15 cellular contexts compared by ENCODE assay signal in genomic region chr2:197200657-197201056, GRCh38.
A peak's percentile ranks its signal among the peaks of the same experiment; 100 is the strongest.
DNase-seq lines count a peak whose midpoint lies in the region; ATAC-seq, FAIRE-seq and TF ChIP-seq lines count a peak whose summit lies in the region.
"Had no signal": no experiment of that assay in that cellular context is flagged by ENCODE, and none has a peak within 500 bp of the region (broad histone marks: within the 10 kb centered on the region; RNA-seq: fewer than 3 reads in every experiment).

No MANE protein-coding gene starts in this region.

- peak overlapping the region; percentile 75 for H3K4me2 ChIP-seq in Karpas-422 (ENCODE audit: low read depth, low read length, poor library complexity, severe bottlenecking)

- H3K27ac Mint-ChIP-seq in activated naive CD8-positive, alpha-beta T cell treated with anti-CD3 and anti-CD28 coated beads, Interleukin-2, amount 50 U/mL, for 24 hours: peak overlapping the region; percentile 83
- peak overlapping the region in 2 of 3 experiments; percentile 2 to 29 for H3K27ac Mint-ChIP-seq in nephron

- TF ChIP-seq CTCF in nephron (IDR thresholded peaks at IDR 0.05; ENCODE audit: unreplicated experiment in 3 of 3): no peak
- TF ChIP-seq CTCF in pancreas (IDR thresholded peaks at IDR 0.05): no peak

- FAIRE-seq in pancreas (lab: Jason Lieb, UNC): no peak
- FAIRE-seq: RCC 7860 had no signal

- H3K79me2 ChIP-seq in Karpas-422 (ENCODE audit: low read length): peaks cover 91% of the 10 kb centered on the region

- no peaks in the 10 kb centered on the region for H4K20me1 ChIP-seq in Karpas-422 (ENCODE audit: insufficient read depth, low read depth, low read length)

- WGBS in pancreas, 2 donors: 69 to 80% methylated on average over 2 of the region's 2 CpGs

- DNase-seq in NOMO-1 treated with DMSO at 0.1 percent for 48 hours (lab: John Stamatoyannopoulos, UW; ENCODE audit: unreplicated experiment): peak; percentile 20
- DNase-seq in NOMO-1 treated with dmso at 0.1 percent for 144 hours (lab: John Stamatoyannopoulos, UW; ENCODE audit: unreplicated experiment): no peak
- DNase-seq in Karpas-422: no peak
- no peak for DNase-seq in activated naive CD8-positive, alpha-beta T cell treated with anti-CD3 and anti-CD28 coated beads, Interleukin-2, amount 50 U/mL, for 24 hours
- no peak for DNase-seq in pancreas
- DNase-seq: 8988T; NCI-H2029; NCI-H524 treated with DMSO at 0.1 percent for 48 hours; sigmoid colon; stimulated activated naive CD4-positive, alpha-beta T cell treated with Interleukin-2 at 50 U/mL for 16 hours had no signal

- H3K27me3 ChIP-seq in Karpas-422 (ENCODE audit: low read length): no peaks in the 10 kb centered on the region
- H3K27me3 ChIP-seq in pancreas: no peaks in the 10 kb centered on the region
- H3K27me3 ChIP-seq: sigmoid colon had no signal

- no peaks in the 10 kb centered on the region for H3K9me3 Mint-ChIP-seq in activated naive CD8-positive, alpha-beta T cell treated with anti-CD3 and anti-CD28 coated beads, Interleukin-2, amount 50 U/mL, for 24 hours
- no peaks in the 10 kb centered on the region for H3K9me3 Mint-ChIP-seq in nephron

- H3K9ac ChIP-seq in Karpas-422 (ENCODE audit: low read length): peak overlapping the region; percentile 56

- H2AFZ ChIP-seq in Karpas-422 (ENCODE audit: low read length): no peak overlapping the region

- H3K9me3 ChIP-seq in Karpas-422 (ENCODE audit: low read length) (no peaks in the 10 kb centered on the region), pancreas (no peaks in the 10 kb centered on the region)
- H3K9me3 ChIP-seq: sigmoid colon had no signal

- H3K27me3 Mint-ChIP-seq in activated naive CD8-positive, alpha-beta T cell treated with anti-CD3 and anti-CD28 coated beads, Interleukin-2, amount 50 U/mL, for 24 hours: peaks cover 3% of the 10 kb centered on the region
- H3K27me3 Mint-ChIP-seq in nephron (ENCODE audit: low read depth): no peaks in the 10 kb centered on the region

- intact Hi-C loops in pancreas (cut with DNase I): no loop called here

- peaks cover 16% of the 10 kb centered on the region; the same call in 1 of the 2 replicates for H3K36me3 ChIP-seq in Karpas-422 (ENCODE audit: insufficient read depth, low read length)
- H3K36me3 ChIP-seq in pancreas: no peaks in the 10 kb centered on the region
- H3K36me3 ChIP-seq: sigmoid colon had no signal

- H3K27ac ChIP-seq in Karpas-422 (ENCODE audit: low read length) (peak overlapping the region; percentile 88), pancreas (no peak overlapping the region)

- H3K4me3 ChIP-seq in Karpas-422 (ENCODE audit: low read length) (peak overlapping the region; percentile 59; the same call in 1 of the 2 replicates), pancreas (no peak overlapping the region)
- H3K4me3 ChIP-seq: sigmoid colon had no signal

- peaks cover 40% of the 10 kb centered on the region for H3K36me3 Mint-ChIP-seq in activated naive CD8-positive, alpha-beta T cell treated with anti-CD3 and anti-CD28 coated beads, Interleukin-2, amount 50 U/mL, for 24 hours (ENCODE audit: low read depth)
- no peaks in the 10 kb centered on the region for H3K36me3 Mint-ChIP-seq in nephron (ENCODE audit: low read depth)

- H3K4me1 ChIP-seq in Karpas-422 (ENCODE audit: low read length) (peaks cover 67% of the 10 kb centered on the region), pancreas (no peaks in the 10 kb centered on the region)

- peak overlapping the region; percentile 85 for H3K4me3 Mint-ChIP-seq in activated naive CD8-positive, alpha-beta T cell treated with anti-CD3 and anti-CD28 coated beads, Interleukin-2, amount 50 U/mL, for 24 hours
- H3K4me3 Mint-ChIP-seq in nephron: no peak overlapping the region

- no peaks in the 10 kb centered on the region for H3K9me2 ChIP-seq in Karpas-422 (replicated peaks; ENCODE audit: insufficient read depth, low read length)

- no peak for ATAC-seq in activated naive CD8-positive, alpha-beta T cell treated with anti-CD3 and anti-CD28 coated beads, Interleukin-2, amount 50 U/mL, for 24 hours
- ATAC-seq in GM19463 (IDR thresholded peaks at IDR 0.05; ENCODE audit: unreplicated experiment) (no peak), GM21717 (IDR thresholded peaks at IDR 0.05; ENCODE audit: unreplicated experiment) (no peak), pancreas (no peak)
- ATAC-seq: HCT116 had no signal

- H3K4me1 Mint-ChIP-seq in activated naive CD8-positive, alpha-beta T cell treated with anti-CD3 and anti-CD28 coated beads, Interleukin-2, amount 50 U/mL, for 24 hours: peaks cover 91% of the 10 kb centered on the region
- H3K4me1 Mint-ChIP-seq in nephron: peaks cover 74% of the 10 kb centered on the region
